Comparison of ENCODE assay signal across 11 cellular contexts in the genomic region with DNA sequence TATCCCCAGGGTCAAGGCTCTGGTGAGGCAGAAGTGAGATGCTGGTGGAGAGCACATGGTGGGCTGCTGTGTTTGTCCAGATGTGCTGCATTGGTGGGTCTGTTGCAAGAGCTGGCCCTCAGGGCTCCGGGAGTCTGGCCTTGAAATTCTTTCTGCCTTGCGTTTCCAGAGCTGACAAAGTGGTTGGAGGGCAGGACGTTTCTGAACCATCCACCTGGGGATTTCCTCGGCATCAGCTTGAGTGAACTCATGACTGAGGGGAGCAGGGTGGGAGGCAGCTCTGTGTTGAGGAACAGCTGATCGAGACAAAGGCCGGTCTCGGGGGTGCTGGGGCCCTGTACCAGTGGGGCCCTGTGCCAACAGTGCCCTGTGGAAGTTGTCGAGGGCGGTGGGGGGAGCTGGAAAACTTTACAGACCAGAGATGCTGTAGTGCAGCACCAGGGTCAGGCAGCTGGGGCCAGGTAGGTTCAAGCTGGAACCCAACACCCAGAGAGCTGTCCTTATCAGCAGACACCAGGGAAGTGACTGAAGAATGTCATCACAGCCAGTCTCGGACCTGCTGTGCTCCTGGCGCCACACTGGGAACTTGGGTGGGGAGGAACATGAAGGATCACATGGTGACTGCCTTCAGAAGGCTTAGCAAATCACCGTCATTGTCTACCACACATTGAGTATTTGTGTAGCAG. TPM values are rescaled to one million over a fixed set of nuclear protein-coding genes. Genes with fewer than 3 reads are reported as not detected.
DNase-seq lines count a peak whose midpoint lies in the region; ATAC-seq and TF ChIP-seq lines count a peak whose summit lies in the region.
"Had no signal": no experiment of that assay in that cellular context is flagged by ENCODE, and none has a peak within 500 bp of the region (broad histone marks: within the 10 kb centered on the region; RNA-seq: fewer than 3 reads in every experiment).

No MANE protein-coding gene starts in this region.

- intact Hi-C loops in PC-3 (cut with micrococcal nuclease) (no loop called here), ovary (cut with DNase I) (no loop called here)

- no TSS peak for BruUV-seq in PC-3 (replicated peaks; lab: Mats Ljungman, UMichigan)

- TF ChIP-seq EP300 in ovary (IDR thresholded peaks at IDR 0.05), result no peak

- peaks cover 15 to 89% (median 80%) of the 10 kb centered on the region in 11 experiments; a peak in 21 of 22 replicates for H4K20me1 ChIP-seq in BLaER1 treated with 17β-estradiol and CSF1 and Interleukin-3, amounts not matched to agents 10 nM and 100 nM
- H4K20me1 ChIP-seq in PC-3 (ENCODE audit: low read length), result peaks cover 21% of the 10 kb centered on the region

- no peaks in the 10 kb centered on the region for H3K27me3 ChIP-seq in BLaER1 treated with 17β-estradiol and CSF1 and Interleukin-3, amounts not matched to agents 10 nM and 100 nM
- H3K27me3 ChIP-seq in PC-3 (ENCODE audit: low read length) (no peaks in the 10 kb centered on the region), ovary (no peaks in the 10 kb centered on the region)

- DNase-seq in PC-3 (no peak), fibroblast of gingiva (ENCODE audit: low read depth) (peak; percentile 72), ovary (peak; percentile 64 to 78 (median 74)), occipital lobe (lab: John Stamatoyannopoulos, UW) (no peak), dedifferentiated amniotic fluid mesenchymal stem cell (ENCODE audit: extremely low spot score) (no peak)
- DNase-seq: activated CD4-positive, alpha-beta T cell treated with anti-CD3 and anti-CD28 coated beads for 48 hours; COR-L47; stimulated activated naive CD4-positive, alpha-beta T cell treated with Interleukin-2 at 50 U/mL for 16 hours had no signal

- no peak for TF ChIP-seq CTCF in PC-3 (conservative IDR thresholded peaks at IDR 0.05; ENCODE audit: low read depth, low read length)
- no peak for TF ChIP-seq CTCF in ovary (IDR thresholded peaks at IDR 0.05)

- TF ChIP-seq POLR2A in ovary (IDR thresholded peaks at IDR 0.05), result no peak

- CTCF ChIA-PET in PC-3 (lab: Charles Lee), result interaction anchor here (0.7 kb wide), 1 partner anchor 132 kb away, joined by 3 read pairs; no protein-coding TSS in a partner anchor

- H3K4me3 ChIP-seq in BLaER1 treated with 17β-estradiol and CSF1 and Interleukin-3, amounts not matched to agents 10 nM and 100 nM, result no peak overlapping the region
- no peak overlapping the region for H3K4me3 ChIP-seq in PC-3 (ENCODE audit: low read length)
- H3K4me3 ChIP-seq in ovary, result no peak overlapping the region

- POLR2A ChIA-PET in PC-3 (lab: Charles Lee; ENCODE audit: unreplicated experiment), result no interaction called here

- no peak overlapping the region for H2AFZ ChIP-seq in PC-3 (ENCODE audit: low read length)

- no peaks in the 10 kb centered on the region for H3F3A ChIP-seq in PC-3 (ENCODE audit: low read length, unreplicated experiment)

- H3K4me2 ChIP-seq in BLaER1 treated with 17β-estradiol and CSF1 and Interleukin-3, amounts not matched to agents 10 nM and 100 nM, result peak overlapping the region in 8 of 11 experiments; percentile 8 to 99 (median 29); a peak in 10 of 22 replicates
- peak overlapping the region; percentile 51 for H3K4me2 ChIP-seq in PC-3 (ENCODE audit: low read length)

- H3K9me2 ChIP-seq in PC-3 (replicated peaks; ENCODE audit: low read length), result no peaks in the 10 kb centered on the region

- peaks cover 82% of the 10 kb centered on the region for H3K79me2 ChIP-seq in PC-3 (ENCODE audit: low read length)

- peaks cover 0 to 23% (median 19%) of the 10 kb centered on the region in 11 experiments; a peak in 18 of 22 replicates for H3K9me3 ChIP-seq in BLaER1 treated with 17β-estradiol and CSF1 and Interleukin-3, amounts not matched to agents 10 nM and 100 nM (replicated peaks in 1 of 11)
- H3K9me3 ChIP-seq in PC-3 (ENCODE audit: low read length) (no peaks in the 10 kb centered on the region), ovary (no peaks in the 10 kb centered on the region)

- peak overlapping the region in 1 of 11 experiments; percentile 18; a peak in 1 of 22 replicates for H3K9ac ChIP-seq in BLaER1 treated with 17β-estradiol and CSF1 and Interleukin-3, amounts not matched to agents 10 nM and 100 nM
- H3K9ac ChIP-seq in PC-3 (ENCODE audit: low read length), result peak overlapping the region; percentile 11; the same call in 1 of the 2 replicates

- ATAC-seq in PC-3 (peak; percentile 1; the same call in 1 of the 2 replicates), HG02763 (IDR thresholded peaks at IDR 0.05; ENCODE audit: unreplicated experiment) (no peak)
- ATAC-seq in activated CD4-positive, CD25-positive, alpha-beta regulatory T cell treated with anti-CD3 and anti-CD28 coated beads, Interleukin-2, amount 50 U/mL, for 24 hours, result no peak

- H3K4me1 ChIP-seq in BLaER1 treated with 17β-estradiol and CSF1 and Interleukin-3, amounts not matched to agents 10 nM and 100 nM, result peaks cover 15 to 90% (median 79%) of the 10 kb centered on the region in 10 experiments; a peak in 18 of 20 replicates
- H3K4me1 ChIP-seq in PC-3 (ENCODE audit: insufficient read depth, low read length), result peaks cover 39% of the 10 kb centered on the region
- H3K4me1 ChIP-seq in ovary (ENCODE audit: insufficient read depth), result peaks cover 29% of the 10 kb centered on the region

- H3K27ac ChIP-seq in BLaER1 treated with 17β-estradiol and CSF1 and Interleukin-3, amounts not matched to agents 10 nM and 100 nM, result peak overlapping the region in 1 of 11 experiments; percentile 10; a peak in 1 of 22 replicates
- H3K27ac ChIP-seq in PC-3 (ENCODE audit: low read length) (peak overlapping the region; percentile 81), ovary (peak overlapping the region; percentile 57 to 62)

- 24 to 37% (median 33%) methylated on average over 12 of the region's 12 CpGs for WGBS in ovary, 3 donors

- H3K36me3 ChIP-seq in BLaER1 treated with 17β-estradiol and CSF1 and Interleukin-3, amounts not matched to agents 10 nM and 100 nM, result peaks cover 0 to 21% (median 9%) of the 10 kb centered on the region in 11 experiments; a peak in 11 of 22 replicates
- H3K36me3 ChIP-seq in PC-3 (ENCODE audit: low read depth, low read length) (0 out of 2 replicates have a peak, but pooled peaks cover 4% of the 10 kb centered on the region), ovary (no peaks in the 10 kb centered on the region)

RNA-seq across cellular contexts. Expression of a gene that starts 4.9 kb away (rescaled TPM):
- total RNA-seq in PC-3 (2014; rRNA removed), result 32.1 and 39.2 TPM in 2 replicates
- total RNA-seq in ovary, result 100 to 1,000 TPM in 1 of 7 donors, 10 to 100 TPM in 6; 19.2 to 114 (median 67.0) TPM
- polyA plus RNA-seq in ovary, result 10 to 100 TPM; 19.3 to 22.0 TPM
- 12.3 TPM for total RNA-seq in occipital lobe

Comparison
In these comparisons a context has a peak if more than half of its experiments do, and no peak if none do; other contexts are left out.
1. DNase-seq: peak in fibroblast of gingiva (single experiment) and ovary (5 of 5); none in PC-3 (single experiment), occipital lobe (single experiment) and dedifferentiated amniotic fluid mesenchymal stem cell (single experiment).